Comparison of ENCODE assay signal across 8 cellular contexts in genomic region chr15:65377105-65377975, GRCh38. TPM values are rescaled to one million over a fixed set of nuclear protein-coding genes. Genes with fewer than 3 reads are reported as not detected.
A peak's percentile ranks its signal among the peaks of the same experiment; 100 is the strongest.
DNase-seq lines count a peak whose midpoint lies in the region; ATAC-seq, FAIRE-seq and TF ChIP-seq lines count a peak whose summit lies in the region.

No MANE protein-coding gene starts in this region.

- H3K56ac ChIP-seq in H1 (replicated peaks; ENCODE audit: insufficient read length, low read depth, low read length), result no peak overlapping the region

- H3K9me3 ChIP-seq in ES-I3 (ENCODE audit: control insufficient read depth, insufficient read depth, low read length) (no peaks in the 10 kb centered on the region), PC-3 (ENCODE audit: low read length) (no peaks in the 10 kb centered on the region), H1 (ENCODE audit: insufficient read depth in 2 of 2, low read depth in 1 of 2, low read length in 1 of 2) (no peaks in the 10 kb centered on the region), mesodermal cell (ENCODE audit: control insufficient read depth, low read length) (no peaks in the 10 kb centered on the region), uterus (no peaks in the 10 kb centered on the region)

- intact Hi-C loops in PC-3 (cut with micrococcal nuclease) (no loop called here), uterus (cut with DNase I; ENCODE audit: low total_unique reads) (no loop called here)

- FAIRE-seq in H1 (lab: Jason Lieb, UNC), result no peak

- peak overlapping the region; percentile 8 for H4K5ac ChIP-seq in H1 (ENCODE audit: insufficient read length, low read depth, low read length)

- no TSS peak for BruUV-seq in PC-3 (replicated peaks; lab: Mats Ljungman, UMichigan)

- H3K79me1 ChIP-seq in H1 (ENCODE audit: low read depth, low read length), result no peaks in the 10 kb centered on the region

- H3K18ac ChIP-seq in H1 (ENCODE audit: extremely low read depth, low read length), result peak overlapping the region; percentile 76

- H3K27ac ChIP-seq in PC-3 (ENCODE audit: low read length) (no peak overlapping the region), H1 (ENCODE audit: low read depth, low read length) (no peak overlapping the region), mesodermal cell (ENCODE audit: low read depth, low read length, severe bottlenecking) (peak overlapping the region; percentile 62), uterus (peak overlapping the region in 1 of 2 donors; percentile 15)

- H2BK12ac ChIP-seq in H1 (ENCODE audit: low read depth, low read length), result peak overlapping the region; percentile 95; the same call in 1 of the 2 replicates

- H3K23me2 ChIP-seq in H1 (ENCODE audit: low read depth, low read length), result peaks cover 10% of the 10 kb centered on the region; the same call in 1 of the 2 replicates

- H3K4me1 ChIP-seq in ES-I3 (ENCODE audit: insufficient read depth, low read length) (peaks cover 17% of the 10 kb centered on the region), PC-3 (ENCODE audit: insufficient read depth, low read length) (no peaks in the 10 kb centered on the region), H1 (replicated peaks in 1 of 4; ENCODE audit: control insufficient read depth in 3 of 4, insufficient read depth in 4 of 4, low read length in 3 of 4) (peaks cover 8 to 25% (median 14%) of the 10 kb centered on the region in 4 experiments), mesodermal cell (ENCODE audit: control insufficient read depth, insufficient read depth, low read length, poor library complexity, severe bottlenecking) (peaks cover 36% of the 10 kb centered on the region), uterus (peaks cover 0 to 5% of the 10 kb centered on the region in 2 donors)

- peak overlapping the region; percentile 77; the same call in 1 of the 2 replicates for H2BK15ac ChIP-seq in H1 (ENCODE audit: low read length)

- CTCF ChIA-PET in PC-3 (lab: Charles Lee), result no interaction called here
- CTCF ChIA-PET in H1 (lab: Charles Lee; ENCODE audit: partially characterized antibody), result interaction anchor here (0.6 to 3.5 kb wide), 12 partner anchors 7 to 58 kb away, joined by 3 to 19 read pairs (median 8); no protein-coding TSS in a partner anchor

- peak overlapping the region; percentile 57; the same call in 1 of the 2 replicates for H2BK20ac ChIP-seq in H1 (ENCODE audit: low read length)

- 3% methylated on average over 47 of the region's 99 CpGs; no CpG with 5 or more reads in 1 of the 2 experiments for WGBS in H1 (ENCODE audit: extremely low coverage in 1 of 2, insufficient coverage in 1 of 2, insufficient read length in 1 of 2, insufficient replicate concordance in 2 of 2, low coverage in 1 of 2, low lambda C conversion rate in 2 of 2, missing lambda C conversion rate in 1 of 2), 2 experiments
- WGBS in mesodermal cell (ENCODE audit: insufficient coverage in 2 of 2), 2 experiments, result 0% methylated on average over 51 to 81 of the region's 99 CpGs

- H3K4me3 ChIP-seq in PC-3 (ENCODE audit: low read length) (peak overlapping the region; percentile 63), H1 (ENCODE audit: extremely low read depth in 1 of 4, insufficient read depth in 2 of 4, low read depth in 3 of 4, low read length in 4 of 4) (peak overlapping the region; percentile 58 to 89 (median 80)), mesodermal cell (ENCODE audit: extremely low read depth, insufficient read depth, low read length, poor library complexity, severe bottlenecking) (peak overlapping the region; percentile 88), uterus (peak overlapping the region; percentile 36 to 64)

- peaks cover 34% of the 10 kb centered on the region for H3K27me3 ChIP-seq in PC-3 (ENCODE audit: low read length)
- H3K27me3 ChIP-seq in H1 (replicated peaks in 1 of 4; ENCODE audit: control insufficient read depth in 3 of 4, extremely low read depth in 1 of 4, insufficient read depth in 3 of 4, low read length in 3 of 4), result peaks cover 0 to 20% (median 10%) of the 10 kb centered on the region in 4 experiments; a peak in 5 of 7 replicates
- H3K27me3 ChIP-seq in uterus, result no peaks in the 10 kb centered on the region

- no peak overlapping the region for H3K23ac ChIP-seq in H1 (ENCODE audit: insufficient read length)

- DNase-seq in PC-3, result no peak
- DNase-seq in H1 (ENCODE audit: low read depth in 1 of 2, low spot score in 2 of 2), result peak in 1 of 2 experiments; percentile 83
- no peak for DNase-seq in uterus
- DNase-seq in kidney glomerular epithelial cell (lab: John Stamatoyannopoulos, UW), result no peak

- H3K9ac ChIP-seq in ES-I3 (ENCODE audit: low read depth, low read length), result peak overlapping the region; percentile 59
- no peak overlapping the region for H3K9ac ChIP-seq in PC-3 (ENCODE audit: low read length)
- H3K9ac ChIP-seq in H1 (replicated peaks in 1 of 4; ENCODE audit: extremely low read depth in 1 of 4, low read depth in 3 of 4, low read length in 3 of 4), result peak overlapping the region in 3 of 4 experiments; percentile 56 to 71 (median 58); a peak in 5 of 7 replicates

- H2AFZ ChIP-seq in PC-3 (ENCODE audit: low read length), result peak overlapping the region; percentile 68
- peak overlapping the region; percentile 60; the same call in 1 of the 2 replicates for H2AFZ ChIP-seq in H1 (ENCODE audit: low read length)

- TF ChIP-seq POLR2A in H1 (IDR thresholded peaks at IDR 0.05; ENCODE audit: control extremely low read depth in 1 of 2, low read depth in 2 of 2, low read length in 2 of 2) (no peak; a peak in 1 of 3 replicates), uterus (IDR thresholded peaks at IDR 0.05) (no peak)

- ATAC-seq in PC-3, result peak; percentile 62
- ATAC-seq in HG03354 (IDR thresholded peaks at IDR 0.05; ENCODE audit: poor library complexity, severe bottlenecking, unreplicated experiment), result no peak
- ATAC-seq in GM18873 (IDR thresholded peaks at IDR 0.05; ENCODE audit: low FRiP score, unreplicated experiment), result no peak

- TF ChIP-seq EP300 in H1 (IDR thresholded peaks at IDR 0.05; ENCODE audit: borderline replicate concordance in 1 of 2, low read depth in 2 of 2, low read length in 2 of 2), result no peak

- TF ChIP-seq CTCF in PC-3 (conservative IDR thresholded peaks at IDR 0.05; ENCODE audit: low read depth, low read length) (no peak), H1 (IDR thresholded peaks at IDR 0.05; ENCODE audit: control extremely low read depth in 1 of 3, insufficient read depth in 1 of 3, low read depth in 1 of 3, low read length in 3 of 3) (no peak), uterus (IDR thresholded peaks at IDR 0.05) (no peak)

- no peak overlapping the region for H2BK120ac ChIP-seq in H1 (replicated peaks; ENCODE audit: low read depth, low read length)

- no peak overlapping the region for H4K8ac ChIP-seq in H1 (ENCODE audit: extremely low read depth, insufficient read depth, low read length)

- H3K9me2 ChIP-seq in PC-3 (replicated peaks; ENCODE audit: low read length), result no peaks in the 10 kb centered on the region

- H3K4ac ChIP-seq in H1 (replicated peaks; ENCODE audit: insufficient read length, low read depth, low read length), result no peak overlapping the region

- H3K79me2 ChIP-seq in PC-3 (ENCODE audit: low read length) (no peaks in the 10 kb centered on the region), H1 (ENCODE audit: control insufficient read depth in 1 of 2, insufficient read depth in 2 of 2, low read length in 2 of 2) (peaks cover 0 to 11% of the 10 kb centered on the region in 2 experiments; a peak in 1 of 4 replicates)

- no peak for TF ChIP-seq RAD21 in H1 (IDR thresholded peaks at IDR 0.05 in 1 of 2, conservative IDR thresholded peaks at IDR 0.05 in 1 of 2; ENCODE audit: low read depth in 2 of 2, low read length in 2 of 2)

- H3K14ac ChIP-seq in H1 (ENCODE audit: insufficient read length), result no peak overlapping the region

- peak overlapping the region; percentile 84 for H3K4me2 ChIP-seq in PC-3 (ENCODE audit: low read length)
- peak overlapping the region; percentile 97 to 99 for H3K4me2 ChIP-seq in H1 (ENCODE audit: insufficient read depth in 1 of 2, low read depth in 2 of 2, low read length in 2 of 2)

- H4K20me1 ChIP-seq in PC-3 (ENCODE audit: low read length) (no peaks in the 10 kb centered on the region), H1 (replicated peaks in 1 of 2; ENCODE audit: control insufficient read depth in 1 of 2, insufficient read depth in 2 of 2, low read length in 2 of 2) (peaks cover 0 to 8% of the 10 kb centered on the region in 2 experiments)

- H3F3A ChIP-seq in PC-3 (ENCODE audit: low read length, unreplicated experiment), result no peaks in the 10 kb centered on the region

- POLR2A ChIA-PET in PC-3 (lab: Charles Lee; ENCODE audit: unreplicated experiment), result no interaction called here
- POLR2A ChIA-PET in H1 (lab: Charles Lee; ENCODE audit: partially characterized antibody), result interaction anchor here (0.5 to 5.2 kb wide), 22 partner anchors 9 to 946 kb away, joined by 3 to 59 read pairs (median 4); partner anchors contain the start of gene RNU5B-1

- H3K36me3 ChIP-seq in ES-I3 (ENCODE audit: insufficient read depth, low read length) (no peaks in the 10 kb centered on the region; the same call in 1 of the 2 replicates), PC-3 (ENCODE audit: low read depth, low read length) (no peaks in the 10 kb centered on the region), H1 (ENCODE audit: control insufficient read depth in 2 of 4, insufficient read depth in 4 of 4, low read length in 3 of 4) (peaks cover 0 to 14% (median 5%) of the 10 kb centered on the region in 4 experiments; a peak in 4 of 8 replicates), mesodermal cell (ENCODE audit: control insufficient read depth, insufficient read depth, low read length) (peaks cover 24% of the 10 kb centered on the region), uterus (no peaks in the 10 kb centered on the region)

- H2BK5ac ChIP-seq in H1 (ENCODE audit: low read depth, low read length), result peak overlapping the region; percentile 84; the same call in 1 of the 2 replicates

- H4K91ac ChIP-seq in H1 (replicated peaks; ENCODE audit: insufficient read length, low read length), result peak overlapping the region; percentile 87

- no peak overlapping the region for H2AK5ac ChIP-seq in H1 (ENCODE audit: low read depth, low read length)

RNA-seq across cellular contexts. Expression of gene IGDCC3, which starts 0.5 kb away (rescaled TPM):
- total RNA-seq in PC-3 (2014; rRNA removed), result not detected in 2 replicates
- 45.7 and 45.9 TPM in 2 replicates for total RNA-seq in H1 (2021; fragmentation: NEBNext Ultra II Directional; extraction: Animal tissue kit (Norgen Biotek cat#: 25700))
- polyA plus RNA-seq in H1 (2011; rRNA removed), result 26.8 and 42.3 TPM in 2 replicates
- 23.3 TPM for polyA plus RNA-seq in H1 (2011; cell fraction: cytosol; rRNA removed)
- 49.4 TPM for polyA plus RNA-seq in H1 (2011; cell fraction: nucleus; rRNA removed)
- polyA plus RNA-seq in H1 (2012, experiment 1 of 2), result 26.5 to 37.1 TPM (median 35.2 TPM) in 4 replicates
- polyA plus RNA-seq in H1 (2012, experiment 2 of 2), result 29.5 TPM
- 57.5 TPM for polyA plus RNA-seq in H1 (2013, experiment 1 of 2)
- polyA plus RNA-seq in H1 (2013, experiment 2 of 2), result 60.3 TPM
- 22.4 and 28.5 TPM in 2 replicates for polyA minus RNA-seq in H1 (2011; rRNA and poly(A)+ RNA removed)
- polyA minus RNA-seq in H1 (2011; cell fraction: cytosol; rRNA and poly(A)+ RNA removed), result 26.4 TPM
- 23.6 TPM for polyA minus RNA-seq in H1 (2011; cell fraction: nucleus; rRNA and poly(A)+ RNA removed)
- polyA plus RNA-seq in mesodermal cell (2013, experiment 1 of 2), result 113 TPM
- 107 TPM for polyA plus RNA-seq in mesodermal cell (2013, experiment 2 of 2)
- total RNA-seq in uterus, result 1 to 10 TPM in 1 of 4 donors, under 1 TPM in 1, not detected in 2; 0.82 to 5.5 TPM

RNA-seq across cellular contexts. Expression of gene IGDCC4, which starts 45.4 kb away (rescaled TPM):
- total RNA-seq in PC-3 (2014; rRNA removed), result 0.98 and 1.6 TPM in 2 replicates
- 7.7 and 7.8 TPM in 2 replicates for total RNA-seq in H1 (2021; fragmentation: NEBNext Ultra II Directional; extraction: Animal tissue kit (Norgen Biotek cat#: 25700))
- polyA plus RNA-seq in H1 (2011; rRNA removed), result 10.3 and 12.7 TPM in 2 replicates
- 11.8 TPM for polyA plus RNA-seq in H1 (2011; cell fraction: cytosol; rRNA removed)
- 32.6 TPM for polyA plus RNA-seq in H1 (2011; cell fraction: nucleus; rRNA removed)
- 9.5 to 12.6 TPM (median 11.6 TPM) in 4 replicates for polyA plus RNA-seq in H1 (2012, experiment 1 of 2)
- polyA plus RNA-seq in H1 (2012, experiment 2 of 2), result 4.2 TPM
- polyA plus RNA-seq in H1 (2013, experiment 1 of 2), result 4.7 TPM
- 4.3 TPM for polyA plus RNA-seq in H1 (2013, experiment 2 of 2)
- 11.4 and 13.0 TPM in 2 replicates for polyA minus RNA-seq in H1 (2011; rRNA and poly(A)+ RNA removed)
- polyA minus RNA-seq in H1 (2011; cell fraction: cytosol; rRNA and poly(A)+ RNA removed), result 6.8 TPM
- polyA minus RNA-seq in H1 (2011; cell fraction: nucleus; rRNA and poly(A)+ RNA removed), result 14.2 TPM
- polyA plus RNA-seq in mesodermal cell (2013, experiment 1 of 2), result 11.1 TPM
- polyA plus RNA-seq in mesodermal cell (2013, experiment 2 of 2), result 11.0 TPM
- 10 to 100 TPM in 1 of 4 donors, 1 to 10 TPM in 2, under 1 TPM in 1; 0.26 to 31.3 (median 4.4) TPM for total RNA-seq in uterus
